ENCODE assay signal across 1 cellular context in the genomic region with DNA sequence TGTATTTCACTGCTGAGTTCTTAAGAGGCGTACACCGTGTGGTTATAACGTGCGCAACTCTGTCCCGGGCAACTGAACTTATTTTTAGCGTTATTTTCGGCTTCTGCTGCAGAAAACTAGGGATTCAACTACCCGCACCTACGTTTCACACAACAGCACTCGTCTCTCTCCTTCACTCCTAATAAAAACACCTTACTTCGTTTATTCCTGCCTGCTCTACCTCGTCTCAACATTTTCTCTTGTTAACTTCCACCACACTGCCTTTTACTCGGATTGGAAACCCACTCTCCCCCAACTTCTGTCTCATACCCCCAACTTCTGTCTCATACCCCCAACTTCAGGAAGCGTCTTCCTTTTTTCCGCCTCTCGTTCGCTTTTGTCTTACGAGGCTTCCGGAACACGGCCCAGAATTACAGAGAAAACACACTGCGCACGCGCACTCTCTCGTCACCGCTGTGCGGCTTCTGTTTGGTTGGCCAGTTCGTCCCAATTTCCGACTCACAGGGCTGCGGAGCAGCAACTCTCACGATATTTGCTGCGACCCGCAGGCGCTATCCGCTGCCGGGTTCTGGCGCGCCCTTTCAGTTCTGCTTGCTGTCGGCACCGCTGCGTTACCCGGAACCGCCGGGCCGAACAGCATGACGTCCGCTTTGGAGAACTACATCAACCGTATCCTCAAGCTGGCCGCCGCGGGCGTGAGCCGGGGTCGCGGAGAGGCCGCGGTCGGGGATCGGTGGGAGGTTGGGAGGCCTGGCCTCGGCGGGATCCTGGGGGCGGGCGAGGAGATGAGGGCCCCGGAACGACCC.
TF ChIP-seq lines count a peak whose summit lies in the region.

A gene (plus strand): TSS at position 579 of the 806 bp plus-strand sequence. CDS start 60 bp downstream, at position 639.

TF ChIP-seq in GM12878, 131 proteins besides CTCF, POLR2A, EP300 and RAD21 (continued from another document):
- TF ChIP-seq, protein P1, sequence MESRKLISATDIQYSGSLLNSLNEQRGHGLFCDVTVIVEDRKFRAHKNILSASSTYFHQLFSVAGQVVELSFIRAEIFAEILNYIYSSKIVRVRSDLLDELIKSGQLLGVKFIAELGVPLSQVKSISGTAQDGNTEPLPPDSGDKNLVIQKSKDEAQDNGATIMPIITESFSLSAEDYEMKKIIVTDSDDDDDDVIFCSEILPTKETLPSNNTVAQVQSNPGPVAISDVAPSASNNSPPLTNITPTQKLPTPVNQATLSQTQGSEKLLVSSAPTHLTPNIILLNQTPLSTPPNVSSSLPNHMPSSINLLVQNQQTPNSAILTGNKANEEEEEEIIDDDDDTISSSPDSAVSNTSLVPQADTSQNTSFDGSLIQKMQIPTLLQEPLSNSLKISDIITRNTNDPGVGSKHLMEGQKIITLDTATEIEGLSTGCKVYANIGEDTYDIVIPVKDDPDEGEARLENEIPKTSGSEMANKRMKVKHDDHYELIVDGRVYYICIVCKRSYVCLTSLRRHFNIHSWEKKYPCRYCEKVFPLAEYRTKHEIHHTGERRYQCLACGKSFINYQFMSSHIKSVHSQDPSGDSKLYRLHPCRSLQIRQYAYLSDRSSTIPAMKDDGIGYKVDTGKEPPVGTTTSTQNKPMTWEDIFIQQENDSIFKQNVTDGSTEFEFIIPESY (IDR thresholded peaks at IDR 0.05) = no peak
- TF ChIP-seq, protein P2, sequence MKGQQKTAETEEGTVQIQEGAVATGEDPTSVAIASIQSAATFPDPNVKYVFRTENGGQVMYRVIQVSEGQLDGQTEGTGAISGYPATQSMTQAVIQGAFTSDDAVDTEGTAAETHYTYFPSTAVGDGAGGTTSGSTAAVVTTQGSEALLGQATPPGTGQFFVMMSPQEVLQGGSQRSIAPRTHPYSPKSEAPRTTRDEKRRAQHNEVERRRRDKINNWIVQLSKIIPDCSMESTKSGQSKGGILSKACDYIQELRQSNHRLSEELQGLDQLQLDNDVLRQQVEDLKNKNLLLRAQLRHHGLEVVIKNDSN (IDR thresholded peaks at IDR 0.05; ENCODE audit: borderline replicate concordance, extremely low read length, insufficient read depth, low read depth, low read length) = no peak
- no peak for TF ChIP-seq RUNX3 (IDR thresholded peaks at IDR 0.05; ENCODE audit: low read length)
- TF ChIP-seq, protein P3, sequence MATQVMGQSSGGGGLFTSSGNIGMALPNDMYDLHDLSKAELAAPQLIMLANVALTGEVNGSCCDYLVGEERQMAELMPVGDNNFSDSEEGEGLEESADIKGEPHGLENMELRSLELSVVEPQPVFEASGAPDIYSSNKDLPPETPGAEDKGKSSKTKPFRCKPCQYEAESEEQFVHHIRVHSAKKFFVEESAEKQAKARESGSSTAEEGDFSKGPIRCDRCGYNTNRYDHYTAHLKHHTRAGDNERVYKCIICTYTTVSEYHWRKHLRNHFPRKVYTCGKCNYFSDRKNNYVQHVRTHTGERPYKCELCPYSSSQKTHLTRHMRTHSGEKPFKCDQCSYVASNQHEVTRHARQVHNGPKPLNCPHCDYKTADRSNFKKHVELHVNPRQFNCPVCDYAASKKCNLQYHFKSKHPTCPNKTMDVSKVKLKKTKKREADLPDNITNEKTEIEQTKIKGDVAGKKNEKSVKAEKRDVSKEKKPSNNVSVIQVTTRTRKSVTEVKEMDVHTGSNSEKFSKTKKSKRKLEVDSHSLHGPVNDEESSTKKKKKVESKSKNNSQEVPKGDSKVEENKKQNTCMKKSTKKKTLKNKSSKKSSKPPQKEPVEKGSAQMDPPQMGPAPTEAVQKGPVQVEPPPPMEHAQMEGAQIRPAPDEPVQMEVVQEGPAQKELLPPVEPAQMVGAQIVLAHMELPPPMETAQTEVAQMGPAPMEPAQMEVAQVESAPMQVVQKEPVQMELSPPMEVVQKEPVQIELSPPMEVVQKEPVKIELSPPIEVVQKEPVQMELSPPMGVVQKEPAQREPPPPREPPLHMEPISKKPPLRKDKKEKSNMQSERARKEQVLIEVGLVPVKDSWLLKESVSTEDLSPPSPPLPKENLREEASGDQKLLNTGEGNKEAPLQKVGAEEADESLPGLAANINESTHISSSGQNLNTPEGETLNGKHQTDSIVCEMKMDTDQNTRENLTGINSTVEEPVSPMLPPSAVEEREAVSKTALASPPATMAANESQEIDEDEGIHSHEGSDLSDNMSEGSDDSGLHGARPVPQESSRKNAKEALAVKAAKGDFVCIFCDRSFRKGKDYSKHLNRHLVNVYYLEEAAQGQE (IDR thresholded peaks at IDR 0.05; ENCODE audit: low read depth, low read length) = 0 out of 2 replicates have a peak, but pooled peaks have one; percentile 39
- TF ChIP-seq, protein P4, sequence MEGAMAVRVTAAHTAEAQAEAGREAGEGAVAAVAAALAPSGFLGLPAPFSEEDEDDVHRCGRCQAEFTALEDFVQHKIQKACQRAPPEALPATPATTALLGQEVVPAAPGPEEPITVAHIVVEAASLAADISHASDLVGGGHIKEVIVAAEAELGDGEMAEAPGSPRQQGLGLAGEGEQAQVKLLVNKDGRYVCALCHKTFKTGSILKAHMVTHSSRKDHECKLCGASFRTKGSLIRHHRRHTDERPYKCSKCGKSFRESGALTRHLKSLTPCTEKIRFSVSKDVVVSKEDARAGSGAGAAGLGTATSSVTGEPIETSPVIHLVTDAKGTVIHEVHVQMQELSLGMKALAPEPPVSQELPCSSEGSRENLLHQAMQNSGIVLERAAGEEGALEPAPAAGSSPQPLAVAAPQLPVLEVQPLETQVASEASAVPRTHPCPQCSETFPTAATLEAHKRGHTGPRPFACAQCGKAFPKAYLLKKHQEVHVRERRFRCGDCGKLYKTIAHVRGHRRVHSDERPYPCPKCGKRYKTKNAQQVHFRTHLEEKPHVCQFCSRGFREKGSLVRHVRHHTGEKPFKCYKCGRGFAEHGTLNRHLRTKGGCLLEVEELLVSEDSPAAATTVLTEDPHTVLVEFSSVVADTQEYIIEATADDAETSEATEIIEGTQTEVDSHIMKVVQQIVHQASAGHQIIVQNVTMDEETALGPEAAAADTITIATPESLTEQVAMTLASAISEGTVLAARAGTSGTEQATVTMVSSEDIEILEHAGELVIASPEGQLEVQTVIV (IDR thresholded peaks at IDR 0.05; ENCODE audit: borderline replicate concordance, partially characterized antibody) = peak; percentile 73
- peak; percentile 96; the same call in 1 of the 2 replicates for TF ChIP-seq SMAD5 (IDR thresholded peaks at IDR 0.05; ENCODE audit: low read depth)
- no peak for TF ChIP-seq CEBPB (IDR thresholded peaks at IDR 0.05; ENCODE audit: borderline replicate concordance in 1 of 2, low read depth in 2 of 2, low read length in 2 of 2)
- peak; percentile 77; the same call in 1 of the 2 replicates for TF ChIP-seq ESRRA (IDR thresholded peaks at IDR 0.05; ENCODE audit: low read length)
- no peak for TF ChIP-seq TARDBP (IDR thresholded peaks at IDR 0.05; ENCODE audit: borderline replicate concordance)
- TF ChIP-seq, protein P5, sequence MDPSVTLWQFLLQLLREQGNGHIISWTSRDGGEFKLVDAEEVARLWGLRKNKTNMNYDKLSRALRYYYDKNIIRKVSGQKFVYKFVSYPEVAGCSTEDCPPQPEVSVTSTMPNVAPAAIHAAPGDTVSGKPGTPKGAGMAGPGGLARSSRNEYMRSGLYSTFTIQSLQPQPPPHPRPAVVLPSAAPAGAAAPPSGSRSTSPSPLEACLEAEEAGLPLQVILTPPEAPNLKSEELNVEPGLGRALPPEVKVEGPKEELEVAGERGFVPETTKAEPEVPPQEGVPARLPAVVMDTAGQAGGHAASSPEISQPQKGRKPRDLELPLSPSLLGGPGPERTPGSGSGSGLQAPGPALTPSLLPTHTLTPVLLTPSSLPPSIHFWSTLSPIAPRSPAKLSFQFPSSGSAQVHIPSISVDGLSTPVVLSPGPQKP (IDR thresholded peaks at IDR 0.05; ENCODE audit: low read depth, low read length) = peak; percentile 56; the same call in 1 of the 2 replicates
